In the genomic region with DNA sequence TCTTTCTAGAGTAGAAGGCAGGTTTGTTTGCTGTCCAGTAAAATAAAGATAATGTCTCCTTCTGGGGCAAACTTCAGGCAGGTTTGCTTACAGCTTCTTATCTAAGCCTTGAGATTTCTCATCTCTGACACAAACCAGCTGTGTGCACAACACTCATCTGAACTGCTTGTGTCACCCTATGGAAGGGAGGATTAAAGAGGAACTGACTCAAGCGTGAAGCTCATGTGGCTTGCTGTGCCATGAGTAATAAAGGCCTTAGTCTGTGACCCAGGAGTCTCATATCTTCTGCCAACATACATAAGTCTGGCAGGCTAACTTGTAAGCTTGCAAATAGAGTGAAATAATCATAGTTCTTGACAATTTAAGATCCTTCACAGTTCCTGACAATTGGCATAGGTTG, we compare ENCODE assay signal across 8 cellular contexts. TPM values are rescaled to one million over a fixed set of nuclear protein-coding genes. Genes with fewer than 3 reads are reported as not detected.
DNase-seq lines count a peak whose midpoint lies in the region; FAIRE-seq and TF ChIP-seq lines count a peak whose summit lies in the region.

No MANE protein-coding gene starts in this region.

- peak; percentile 36 for DNase-seq in stimulated activated CD4-positive, alpha-beta T cell treated with anti-CD3 and anti-CD28 coated beads, Interleukin-1b, Interleukin-23, amount 100 ng/mL, for 48 hours
- no peak for DNase-seq in stimulated activated CD4-positive, alpha-beta T cell treated with anti-CD3 and anti-CD28 coated beads, Interleukin-4, amount 100 ng/mL, for 4 hours
- DNase-seq in MG63 (peak; percentile 85), epithelial cell of esophagus (ENCODE audit: low read depth) (peak; percentile 94), NCI-H524 treated with DMSO at 0.1 percent for 48 hours (lab: John Stamatoyannopoulos, UW) (no peak), frontal cortex (ENCODE audit: low spot score in 2 of 2) (no peak), amygdala (lab: John Stamatoyannopoulos, UW) (no peak)
- DNase-seq in effector memory CD4-positive, alpha-beta T cell: no peak

- H3K4me3 ChIP-seq in MG63 (no peak overlapping the region), epithelial cell of esophagus (ENCODE audit: low read length) (no peak overlapping the region)
- no peak overlapping the region for H3K4me3 ChIP-seq in effector memory CD4-positive, alpha-beta T cell (ENCODE audit: insufficient read depth, low read depth, low read length, poor library complexity, severe bottlenecking)

- H3K27ac ChIP-seq in effector memory CD4-positive, alpha-beta T cell (ENCODE audit: insufficient read depth, low read length, poor library complexity, severe bottlenecking): no peak overlapping the region

- FAIRE-seq in frontal cortex (lab: Jason Lieb, UNC): no peak

- no peaks in the 10 kb centered on the region for H3K27me3 ChIP-seq in MG63
- H3K27me3 ChIP-seq in effector memory CD4-positive, alpha-beta T cell (replicated peaks; ENCODE audit: control insufficient read depth, insufficient read depth, low read length, poor library complexity, severe bottlenecking): no peaks in the 10 kb centered on the region

- no peaks in the 10 kb centered on the region for H3K36me3 ChIP-seq in MG63
- no peaks in the 10 kb centered on the region for H3K36me3 ChIP-seq in effector memory CD4-positive, alpha-beta T cell (ENCODE audit: control insufficient read depth, insufficient read depth, low read length)

- H3K9me3 ChIP-seq in MG63: no peaks in the 10 kb centered on the region
- H3K9me3 ChIP-seq in effector memory CD4-positive, alpha-beta T cell (ENCODE audit: control insufficient read depth, low read length): no peaks in the 10 kb centered on the region

- no peak for TF ChIP-seq CTCF in epithelial cell of esophagus (IDR thresholded peaks at IDR 0.05; ENCODE audit: insufficient read depth, low read depth, low read length, missing control alignments)

- H3K4me1 ChIP-seq in effector memory CD4-positive, alpha-beta T cell (ENCODE audit: control insufficient read depth, insufficient read depth, low read length, poor library complexity, severe bottlenecking): no peaks in the 10 kb centered on the region

RNA-seq across cellular contexts. Expression of gene CPO, which starts 24.2 kb away (rescaled TPM):
- total RNA-seq in MG63 (2014; rRNA removed; shearing (Covaris generic); ENCODE audit: low replicate concordance): not detected in 2 replicates
- total RNA-seq in frontal cortex: not detected

Comparison
In these comparisons a context has a peak if more than half of its experiments do, and no peak if none do; other contexts are left out.
1. DNase-seq: peak in stimulated activated CD4-positive, alpha-beta T cell treated with anti-CD3 and anti-CD28 coated beads, Interleukin-1b, Interleukin-23, amount 100 ng/mL, for 48 hours (single experiment), MG63 (single experiment) and epithelial cell of esophagus (single experiment); none in stimulated activated CD4-positive, alpha-beta T cell treated with anti-CD3 and anti-CD28 coated beads, Interleukin-4, amount 100 ng/mL, for 4 hours (0 of 2), NCI-H524 treated with DMSO at 0.1 percent for 48 hours (single experiment), effector memory CD4-positive, alpha-beta T cell (0 of 3), frontal cortex (0 of 2) and amygdala (0 of 56).